In genomic region chr6:144347447-144347758, GRCh38 we compare ENCODE assay signal across 1 cellular context.
TF ChIP-seq lines count a peak whose summit lies in the region.

No MANE protein-coding gene starts in this region.

TF ChIP-seq in HepG2, 621 proteins besides CTCF, POLR2A, EP300 and RAD21 (continued from another document):
- TF ChIP-seq FOXP4 (CRISPR knock-in tag; IDR thresholded peaks at IDR 0.05) (no peak), TOE1 (CRISPR knock-in tag; IDR thresholded peaks at IDR 0.05) (no peak), HNRNPH1 (optimal IDR thresholded peaks at IDR 0.05; ENCODE audit: low read depth, low read length) (no peak), KDM2A (CRISPR knock-in tag; IDR thresholded peaks at IDR 0.05; ENCODE audit: borderline replicate concordance, low read depth) (no peak), PRDM15 (CRISPR knock-in tag; IDR thresholded peaks at IDR 0.05) (no peak), ZBTB38 (CRISPR knock-in tag; IDR thresholded peaks at IDR 0.05) (no peak), ZBTB21 (CRISPR knock-in tag; IDR thresholded peaks at IDR 0.05) (no peak), SPEN (CRISPR knock-in tag; IDR thresholded peaks at IDR 0.05; ENCODE audit: low read depth) (no peak), ELF1 (CRISPR knock-in tag; IDR thresholded peaks at IDR 0.05) (no peak), USF2 (IDR thresholded peaks at IDR 0.05; ENCODE audit: low read depth, low read length) (no peak), USF2 (CRISPR knock-in tag; IDR thresholded peaks at IDR 0.05; ENCODE audit: borderline replicate concordance) (no peak), ZNF333 (CRISPR knock-in tag; IDR thresholded peaks at IDR 0.05; ENCODE audit: borderline replicate concordance) (no peak), ELK4 (CRISPR knock-in tag; IDR thresholded peaks at IDR 0.05; ENCODE audit: borderline replicate concordance) (no peak), MZF1 (CRISPR knock-in tag; IDR thresholded peaks at IDR 0.05; ENCODE audit: borderline replicate concordance) (no peak), TEAD3 (CRISPR knock-in tag; optimal IDR thresholded peaks at IDR 0.05; ENCODE audit: borderline replicate concordance) (peak; percentile 16), ESRRA (CRISPR knock-in tag; IDR thresholded peaks at IDR 0.05; ENCODE audit: low read depth) (no peak)
